ENCODE assay signal across 14 cellular contexts in genomic region chr4:76997454-76997853, GRCh38.
"Had no signal": no experiment of that assay in that cellular context is flagged by ENCODE, and none has a peak within 500 bp of the region (broad histone marks: within the 10 kb centered on the region; RNA-seq: fewer than 3 reads in every experiment).

No MANE protein-coding gene starts in this region.

- H3K27me3 Mint-ChIP-seq: activated T-helper 17 cell treated with anti-CD3 and anti-CD28 coated beads, Interleukin-2, amount 50 U/mL, for 72 hours; effector memory CD8-positive, alpha-beta T cell; T-cell had no signal

- H3K9me3 Mint-ChIP-seq: activated naive CD4-positive, alpha-beta T cell treated with anti-CD3 and anti-CD28 coated beads for 36 hours; activated T-helper 17 cell treated with anti-CD3 and anti-CD28 coated beads, Interleukin-2, amount 50 U/mL, for 72 hours; effector memory CD8-positive, alpha-beta T cell; immature natural killer cell; neural crest cell; T-cell had no signal

- H3K9me3 ChIP-seq: thyroid gland, vagina had no signal

- H3K4me3 Mint-ChIP-seq: activated naive CD4-positive, alpha-beta T cell treated with anti-CD3 and anti-CD28 coated beads for 36 hours; activated T-helper 17 cell treated with anti-CD3 and anti-CD28 coated beads, Interleukin-2, amount 50 U/mL, for 72 hours; effector memory CD8-positive, alpha-beta T cell; immature natural killer cell; neural crest cell; T-cell had no signal

- H3K4me3 ChIP-seq: thyroid gland, vagina had no signal

- H3K79me2 ChIP-seq: parathyroid adenoma had no signal

- H3K27me3 ChIP-seq: thyroid gland, vagina had no signal

- FAIRE-seq: small intestine had no signal

- H2AFZ ChIP-seq: parathyroid adenoma had no signal

- H3K36me3 ChIP-seq: thyroid gland had no signal

- DNase-seq: activated CD4-positive, alpha-beta T cell treated with anti-CD3 and anti-CD28 coated beads for 48 hours; activated naive CD4-positive, alpha-beta T cell treated with anti-CD3 and anti-CD28 coated beads for 36 hours; effector memory CD8-positive, alpha-beta T cell; immature natural killer cell; left colon; mammary epithelial cell; small intestine; T-cell; thyroid gland had no signal

- H3K9ac ChIP-seq: parathyroid adenoma had no signal

- H3K27ac Mint-ChIP-seq: activated naive CD4-positive, alpha-beta T cell treated with anti-CD3 and anti-CD28 coated beads for 36 hours; activated T-helper 17 cell treated with anti-CD3 and anti-CD28 coated beads, Interleukin-2, amount 50 U/mL, for 72 hours; effector memory CD8-positive, alpha-beta T cell; immature natural killer cell; T-cell had no signal

- H3K27ac ChIP-seq: parathyroid adenoma, thyroid gland, vagina, VCaP had no signal
